In the genomic region with DNA sequence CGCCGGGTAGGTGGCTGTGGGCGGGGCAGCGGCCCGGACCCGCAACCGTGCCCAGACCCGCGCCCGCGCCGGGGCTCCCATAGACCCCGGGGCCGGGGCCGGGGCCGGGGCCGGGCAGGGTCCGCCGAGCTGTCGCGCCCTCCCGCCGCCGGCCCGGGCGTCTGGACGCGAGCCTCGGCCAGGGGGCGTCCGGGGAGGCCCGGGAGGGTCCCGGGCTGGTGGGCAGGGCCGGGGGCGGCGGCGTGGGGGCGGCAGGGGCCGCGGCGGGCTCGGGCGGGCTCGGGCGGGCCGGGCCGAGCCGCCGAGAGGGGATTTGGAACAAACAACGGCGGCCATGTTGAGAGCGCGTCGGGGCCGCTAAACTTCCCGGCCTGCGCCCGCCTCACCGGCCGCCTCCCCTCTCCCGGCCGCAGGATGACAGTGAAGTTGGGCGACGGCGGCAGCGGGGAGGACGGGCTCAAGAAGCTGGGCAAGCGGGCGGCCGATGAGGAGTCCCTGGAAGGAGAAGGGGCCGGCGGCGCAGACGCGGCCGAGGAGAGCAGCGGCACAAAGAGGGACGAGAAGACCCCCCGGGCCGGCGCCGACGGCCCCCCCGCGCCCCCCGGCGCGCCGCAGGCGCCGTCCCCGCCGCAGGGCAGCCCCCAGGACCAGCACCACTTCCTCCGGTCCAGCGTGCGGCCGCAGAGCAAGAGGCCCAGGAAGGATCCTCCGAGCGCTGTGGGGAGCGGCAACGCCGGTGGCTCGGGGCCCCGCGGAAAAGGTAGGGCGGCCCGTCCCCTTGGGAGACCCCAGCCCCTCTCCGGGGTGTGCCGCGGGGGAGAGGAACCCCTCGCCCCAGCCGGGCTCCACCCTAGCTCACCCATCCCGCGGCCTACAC, we compare ENCODE assay signal across 8 cellular contexts. TPM values are rescaled to one million over a fixed set of nuclear protein-coding genes. Genes with fewer than 3 reads are reported as not detected.
DNase-seq lines count a peak whose midpoint lies in the region; ATAC-seq and TF ChIP-seq lines count a peak whose summit lies in the region.

No MANE protein-coding gene starts in this region.

- in situ Hi-C loops in G401 (cut with HindIII; ENCODE audit: low sequenced_read_pairs) = no loop called here

- ATAC-seq in GM23338 (peak; percentile 0; the same call in 1 of the 3 replicates), WTC11 (peak; percentile 1; the same call in 1 of the 2 replicates), natural killer cell (no peak), GM21447 (IDR thresholded peaks at IDR 0.05; ENCODE audit: unreplicated experiment) (no peak), HG02623 (IDR thresholded peaks at IDR 0.05; ENCODE audit: unreplicated experiment) (no peak)

- H3K27ac Mint-ChIP-seq in GM23338 = no peak overlapping the region
- H3K27ac Mint-ChIP-seq in WTC11 = no peak overlapping the region
- H3K27ac Mint-ChIP-seq in natural killer cell = peak overlapping the region in 1 of 2 donors; percentile 73

- peaks cover 18% of the 10 kb centered on the region; the same call in 1 of the 2 replicates for H3F3A ChIP-seq in GM23338 (replicated peaks; ENCODE audit: low read depth)

- peaks cover 21% of the 10 kb centered on the region for H4K20me1 ChIP-seq in GM23338 (replicated peaks; ENCODE audit: insufficient read depth)

- DNase-seq in AG04449 (ENCODE audit: low read depth, low spot score) (no peak), GM23338 (ENCODE audit: low spot score) (peak; percentile 65), WTC11 (ENCODE audit: low spot score) (peak; percentile 38), epithelial cell of proximal tubule (ENCODE audit: low read depth) (no peak), natural killer cell (peak; percentile 17), G401 (ENCODE audit: low spot score) (no peak)

- H3K36me3 Mint-ChIP-seq in GM23338 (ENCODE audit: low read depth) (peaks cover 26% of the 10 kb centered on the region), WTC11 (peaks cover 16% of the 10 kb centered on the region), natural killer cell (no peaks in the 10 kb centered on the region)

- CTCF ChIA-PET in AG04449 (lab: Yijun Ruan, JAX) = interaction anchor here (1.2 kb wide), 2 partner anchors 91 to 120 kb away, joined by 3 read pairs; partner anchors contain the start of gene MAPK8IP3
- CTCF ChIA-PET in WTC11 (lab: Charles Lee) = interaction anchor here (1.6 kb wide), 1 partner anchor 91 kb away, joined by 4 read pairs; the partner anchor contains the start of gene MAPK8IP3

- no peak overlapping the region for H3K27ac ChIP-seq in GM23338 (ENCODE audit: low read depth)

- 0 out of 2 replicates have a peak, but pooled peaks cover 7% of the 10 kb centered on the region for H3K36me3 ChIP-seq in GM23338 (ENCODE audit: insufficient read depth)

- peaks cover 23% of the 10 kb centered on the region for H3K4me1 ChIP-seq in GM23338 (ENCODE audit: insufficient read depth)

- H3K4me2 ChIP-seq in GM23338 = peak overlapping the region; percentile 94

- H3K9me3 Mint-ChIP-seq in GM23338 (peaks cover 5% of the 10 kb centered on the region; the same call in 2 of the 3 replicates), WTC11 (peaks cover 3% of the 10 kb centered on the region; the same call in 1 of the 2 replicates), natural killer cell (peaks cover 0 to 3% of the 10 kb centered on the region in 2 donors)

- POLR2A ChIA-PET in AG04449 (lab: Yijun Ruan, JAX) = no interaction called here
- POLR2A ChIA-PET in WTC11 (lab: Charles Lee) = no interaction called here

- H3K27me3 Mint-ChIP-seq in GM23338 (ENCODE audit: insufficient read depth, low read depth, poor library complexity) = peaks cover 29% of the 10 kb centered on the region
- peaks cover 23% of the 10 kb centered on the region for H3K27me3 Mint-ChIP-seq in WTC11 (ENCODE audit: low read depth)
- peaks cover 0 to 6% of the 10 kb centered on the region in 2 donors for H3K27me3 Mint-ChIP-seq in natural killer cell (ENCODE audit: low read depth in 2 of 2)

- H3K4me1 Mint-ChIP-seq in GM23338 = peaks cover 21% of the 10 kb centered on the region
- peaks cover 23% of the 10 kb centered on the region for H3K4me1 Mint-ChIP-seq in WTC11
- peaks cover 28 to 41% of the 10 kb centered on the region in 2 donors for H3K4me1 Mint-ChIP-seq in natural killer cell

- peaks cover 12% of the 10 kb centered on the region for H3K27me3 ChIP-seq in GM23338 (ENCODE audit: insufficient read depth)

- TF ChIP-seq CTCF in AG04449 (IDR thresholded peaks at IDR 0.05; ENCODE audit: insufficient read depth, low read length, missing control alignments) (no peak), GM23338 (conservative IDR thresholded peaks at IDR 0.05; ENCODE audit: low read depth in 2 of 2) (no peak), WTC11 (IDR thresholded peaks at IDR 0.05) (no peak), epithelial cell of proximal tubule (conservative IDR thresholded peaks at IDR 0.05; ENCODE audit: low read depth, low read length) (no peak), natural killer cell (IDR thresholded peaks at IDR 0.05) (no peak)

- peaks cover 62% of the 10 kb centered on the region for H3K79me2 ChIP-seq in GM23338 (replicated peaks; ENCODE audit: insufficient read depth)

- no peaks in the 10 kb centered on the region; the same call in 1 of the 2 replicates for H3K9me2 ChIP-seq in GM23338 (ENCODE audit: insufficient read depth)

- intact Hi-C loops in natural killer cell (cut with micrococcal nuclease) = loop anchor here (5.0 to 10.0 kb wide), 2 partner anchors 60 to 93 kb away; partner anchors contain the start of genes JPT2 and MAPK8IP3

- peak overlapping the region; percentile 78; the same call in 1 of the 2 replicates for H2AFZ ChIP-seq in GM23338

- H3K4me3 ChIP-seq in AG04449 (ENCODE audit: low read depth, low read length) (peak overlapping the region; percentile 82), GM23338 (peak overlapping the region; percentile 73), epithelial cell of proximal tubule (ENCODE audit: low read depth, low read length) (peak overlapping the region; percentile 88)

- H3K4me3 Mint-ChIP-seq in GM23338 (peak overlapping the region; percentile 78), WTC11 (peak overlapping the region; percentile 70), natural killer cell (peak overlapping the region; percentile 78)

TF ChIP-seq in GM23338, 12 proteins besides CTCF, POLR2A, EP300 and RAD21 (continues in another document):
- peak; percentile 40 for TF ChIP-seq CREB1 (CRISPR knock-in tag; IDR thresholded peaks at IDR 0.05; ENCODE audit: low read depth)

TF ChIP-seq in WTC11, 78 proteins besides CTCF, POLR2A, EP300 and RAD21:
- TF ChIP-seq SOX15 (CRISPR knock-in tag; IDR thresholded peaks at IDR 0.05) = no peak
- TF ChIP-seq ZNF423 (CRISPR knock-in tag; IDR thresholded peaks at IDR 0.05) = peak; percentile 44; the same call in 1 of the 2 replicates

RNA-seq across cellular contexts. Expression of gene CRAMP1, which starts 2.3 kb away (rescaled TPM):
- 16.7 and 17.9 TPM in 2 replicates for total RNA-seq in GM23338 (2014; rRNA removed; shearing (Covaris generic))
- 3.4 TPM in 2 replicates for polyA plus RNA-seq in GM23338 (2016; fragmentation: Nextera tagmentation; extraction: Ambion mirVana)
- 24.0 to 27.4 TPM (median 25.9 TPM) in 3 replicates for total RNA-seq in WTC11 (2021)
- total RNA-seq in epithelial cell of proximal tubule = 6.9 and 8.0 TPM in 2 replicates
- total RNA-seq in natural killer cell = 10 to 100 TPM; 47.8 to 49.8 (median 49.6) TPM
- total RNA-seq in G401 (2014; rRNA removed; shearing (Covaris generic)) = 4.5 and 7.6 TPM in 2 replicates

RNA-seq across cellular contexts. Expression of gene IFT140, which starts 2.6 kb away (rescaled TPM):
- total RNA-seq in GM23338 (2014; rRNA removed; shearing (Covaris generic)) = 15.0 and 28.7 TPM in 2 replicates
- polyA plus RNA-seq in GM23338 (2016; fragmentation: Nextera tagmentation; extraction: Ambion mirVana) = 3.8 and 4.8 TPM in 2 replicates
- 27.0 to 31.0 TPM (median 28.9 TPM) in 3 replicates for total RNA-seq in WTC11 (2021)
- total RNA-seq in epithelial cell of proximal tubule = 4.6 and 12.5 TPM in 2 replicates
- 1 to 10 TPM; 6.5 to 8.9 (median 6.5) TPM for total RNA-seq in natural killer cell
- total RNA-seq in G401 (2014; rRNA removed; shearing (Covaris generic)) = 30.5 and 37.3 TPM in 2 replicates

Comparison
In these comparisons a context has a peak if more than half of its experiments do, and no peak if none do; other contexts are left out.
1. DNase-seq: peak in GM23338 (single experiment), WTC11 (single experiment) and natural killer cell (single experiment); none in AG04449 (single experiment), epithelial cell of proximal tubule (single experiment) and G401 (single experiment).
2. ATAC-seq: peak in GM23338 (single experiment) and WTC11 (single experiment); none in natural killer cell (0 of 3), GM21447 (single experiment) and HG02623 (single experiment).
3. Peak in every context shown above with its lines, with median percentiles within 50 percentile points of each other: H3K4me3 ChIP-seq and H3K4me3 Mint-ChIP-seq.